ENCODE assay signal across 19 cellular contexts in genomic region chr15:75359537-75360250, GRCh38.
"Had no signal": no experiment of that assay in that cellular context is flagged by ENCODE, and none has a peak within 500 bp of the region (broad histone marks: within the 10 kb centered on the region; RNA-seq: fewer than 3 reads in every experiment).

No MANE protein-coding gene starts in this region.

- H3K9me3 Mint-ChIP-seq: natural killer cell, neural progenitor cell had no signal

- H3K36me3 ChIP-seq: neural progenitor cell had no signal

- H3K4me1 Mint-ChIP-seq: neural progenitor cell had no signal

- H3K9me3 ChIP-seq: heart left ventricle, pancreas, stomach, thoracic aorta, transverse colon had no signal

- H3K4me3 Mint-ChIP-seq: natural killer cell had no signal

- DNase-seq: cortex of kidney; effector CD8-positive, alpha-beta T cell; heart left ventricle; mesendoderm; natural killer cell; occipital lobe; right cardiac atrium; small intestine; stimulated activated CD4-positive, alpha-beta T cell treated with anti-CD3 and anti-CD28 coated beads, Interleukin-12 subunit alpha, Interleukin-12 subunit beta, amount 100 ng/mL, for 4 hours; stimulated activated naive CD4-positive, alpha-beta T cell; stomach; substantia nigra; transverse colon had no signal

- H3K4me1 ChIP-seq: heart left ventricle, neural progenitor cell, pancreas, stomach, transverse colon had no signal

- H3K9ac ChIP-seq: neural progenitor cell had no signal

- H3K27ac ChIP-seq: dorsolateral prefrontal cortex, heart left ventricle, neural progenitor cell, pancreas, stomach, thoracic aorta, transverse colon had no signal

- H3K27me3 ChIP-seq: dorsolateral prefrontal cortex, heart left ventricle, neural progenitor cell, pancreas, stomach, transverse colon had no signal

- H3K4me2 ChIP-seq: neural progenitor cell had no signal

- H3K27me3 Mint-ChIP-seq: progenitor cell of endocrine pancreas had no signal

- H2AFZ ChIP-seq: neural progenitor cell had no signal

- FAIRE-seq: frontal cortex, pancreas, small intestine had no signal

- H3K4me3 ChIP-seq: dorsolateral prefrontal cortex, heart left ventricle, neural progenitor cell, pancreas, stomach, thoracic aorta, transverse colon had no signal

- H3K36me3 Mint-ChIP-seq: natural killer cell had no signal

- ATAC-seq: heart left ventricle, natural killer cell, pancreas, right cardiac atrium had no signal
